ENCODE assay signal across 34 cellular contexts in the genomic region with DNA sequence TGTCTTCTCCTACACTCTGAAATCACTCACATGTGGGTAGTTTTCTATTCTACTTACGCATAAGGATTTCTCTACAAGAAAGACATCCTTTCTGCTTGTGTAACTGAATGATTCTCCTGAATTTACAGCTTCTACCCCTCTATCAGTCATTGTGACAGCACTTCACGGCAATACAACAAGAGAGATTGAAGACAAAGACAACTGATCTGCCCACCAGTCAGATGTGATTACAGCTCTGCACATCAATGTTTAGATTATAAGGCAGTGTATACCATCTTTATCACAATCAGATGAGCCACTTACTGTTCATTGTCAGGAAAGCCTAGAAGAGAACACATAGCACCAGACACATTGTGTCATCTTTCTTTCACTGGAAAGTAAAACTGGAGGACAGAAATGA.
"Had no signal": no experiment of that assay in that cellular context is flagged by ENCODE, and none has a peak within 500 bp of the region (broad histone marks: within the 10 kb centered on the region; RNA-seq: fewer than 3 reads in every experiment).

No MANE protein-coding gene starts in this region.

- H3K4me2 ChIP-seq: KMS-11 had no signal

- H3K27ac ChIP-seq: KMS-11 had no signal

- DNase-seq: Karpas-422, Kasumi-1, MG63, MM.1S, MV-4-11, NCI-H1048, NCI-H1092, NCI-H1092 treated with DMSO at 0.1 percent for 48 hours, NCI-H1105, NCI-H1105 treated with DMSO at 0.1 percent for 48 hours, NCI-H1417, NCI-H1417 treated with DMSO at 0.1 percent for 48 hours, NCI-H1436, NCI-H1436 treated with DMSO at 0.1 percent for 48 hours, NCI-H146, NCI-H1694, NCI-H1694 treated with DMSO at 0.1 percent for 48 hours, NCI-H187, NCI-H187 treated with DMSO at 0.1 percent for 48 hours, NCI-H1930, NCI-H2029, NCI-H2029 treated with DMSO at 0.1 percent for 48 hours, NCI-H2081, NCI-H2081 treated with DMSO at 0.1 percent for 48 hours, NCI-H2107, NCI-H2171, NCI-H2171 treated with DMSO at 0.1 percent for 48 hours, NCI-H2227 treated with DMSO at 0.1 percent for 48 hours, NCI-H226, NCI-H345, NCI-H446, NCI-H446 treated with DMSO at 0.1 percent for 48 hours, NCI-H510A had no signal

- H3K9ac ChIP-seq: KMS-11 had no signal

- H3K4me3 ChIP-seq: MG63 had no signal

- H3K36me3 ChIP-seq: MG63 had no signal

- H3K27me3 ChIP-seq: MG63 had no signal

- H3K9me3 ChIP-seq: MG63 had no signal
